10 cellular contexts compared by ENCODE assay signal in genomic region chr11:117456027-117456720, GRCh38.
A peak's percentile ranks its signal among the peaks of the same experiment; 100 is the strongest.
DNase-seq lines count a peak whose midpoint lies in the region; ATAC-seq and TF ChIP-seq lines count a peak whose summit lies in the region.
"Had no signal": no experiment of that assay in that cellular context is flagged by ENCODE, and none has a peak within 500 bp of the region (broad histone marks: within the 10 kb centered on the region; RNA-seq: fewer than 3 reads in every experiment).

No MANE protein-coding gene starts in this region.

- no peak overlapping the region for H3K4me3 Mint-ChIP-seq in activated naive CD4-positive, alpha-beta T cell treated with anti-CD3 and anti-CD28 coated beads, Interleukin-2, amount 10 ng/mL, durations not matched to agents 7 days and 5 days
- H3K4me3 Mint-ChIP-seq: activated naive CD8-positive, alpha-beta T cell treated with anti-CD3 and anti-CD28 coated beads, Interleukin-2, amount 10 ng/mL, durations not matched to agents 7 days and 5 days; effector memory CD8-positive, alpha-beta T cell had no signal

- H3K27me3 ChIP-seq in ovary = no peaks in the 10 kb centered on the region
- H3K27me3 ChIP-seq in heart right ventricle = no peaks in the 10 kb centered on the region
- peaks cover 9% of the 10 kb centered on the region for H3K27me3 ChIP-seq in A673 (replicated peaks; ENCODE audit: insufficient read depth, low read depth, low read length, poor library complexity)

- peaks cover 8 to 11% of the 10 kb centered on the region in 2 donors for H3K9me3 Mint-ChIP-seq in activated naive CD4-positive, alpha-beta T cell treated with anti-CD3 and anti-CD28 coated beads, Interleukin-2, amount 50 U/mL, for 72 hours
- peaks cover 4% of the 10 kb centered on the region for H3K9me3 Mint-ChIP-seq in activated naive CD4-positive, alpha-beta T cell treated with anti-CD3 and anti-CD28 coated beads, Interleukin-2, amount 10 ng/mL, durations not matched to agents 7 days and 5 days

- H3K27me3 Mint-ChIP-seq in activated naive CD4-positive, alpha-beta T cell treated with anti-CD3 and anti-CD28 coated beads, Interleukin-2, amount 10 ng/mL, durations not matched to agents 7 days and 5 days = peaks cover 14% of the 10 kb centered on the region

- peak; percentile 84 to 95 for ATAC-seq in activated naive CD4-positive, alpha-beta T cell treated with anti-CD3 and anti-CD28 coated beads, Interleukin-2, amount 50 U/mL, for 72 hours
- ATAC-seq in GM21737 (IDR thresholded peaks at IDR 0.05; ENCODE audit: unreplicated experiment) = peak; percentile 58
- ATAC-seq in HG03558 (IDR thresholded peaks at IDR 0.05; ENCODE audit: extremely low read depth, unreplicated experiment) = peak; percentile 58
- peak; percentile 88 for ATAC-seq in stimulated activated naive CD8-positive, alpha-beta T cell treated with anti-CD3 and anti-CD28 coated beads, Interleukin-15, Interleukin-2, amounts not matched to agents 100 U/mL and 50 U/mL, for 24 hours
- no peak for ATAC-seq in heart right ventricle
- ATAC-seq: effector memory CD8-positive, alpha-beta T cell had no signal

- BruUV-seq in A673 (replicated peaks; lab: Mats Ljungman, UMichigan) = no TSS peak

- no peak overlapping the region for H3K4me3 ChIP-seq in ovary
- H3K4me3 ChIP-seq in heart right ventricle = no peak overlapping the region
- no peak overlapping the region for H3K4me3 ChIP-seq in A673 (ENCODE audit: low read depth, low read length, poor library complexity, severe bottlenecking)

- TF ChIP-seq POLR2A in ovary (IDR thresholded peaks at IDR 0.05) = no peak

- H3K9me3 ChIP-seq in ovary (peaks cover 0 to 5% of the 10 kb centered on the region in 2 donors), heart right ventricle (peaks cover 0 to 30% (median 9%) of the 10 kb centered on the region in 11 donors), A673 (ENCODE audit: low read depth, low read length, poor library complexity, severe bottlenecking) (no peaks in the 10 kb centered on the region)

- H3K27ac ChIP-seq in ovary (no peak overlapping the region), heart right ventricle (no peak overlapping the region), A673 (ENCODE audit: low read depth, low read length, poor library complexity, severe bottlenecking) (no peak overlapping the region)

- intact Hi-C loops in ovary (cut with DNase I) = loop anchor here in 1 of 4 donors (5.0 kb wide), 1 partner anchor 256 kb away; no protein-coding TSS in a partner anchor
- intact Hi-C loops in heart right ventricle (cut with DNase I) = loop anchor here in 1 of 10 donors (10.0 kb wide), 1 partner anchor 589 kb away; no protein-coding TSS in a partner anchor
- intact Hi-C loops in A673 (cut with micrococcal nuclease; ENCODE audit: unreplicated experiment) = no loop called here

- DNase-seq in activated naive CD4-positive, alpha-beta T cell treated with anti-CD3 and anti-CD28 coated beads, Interleukin-2, amount 50 U/mL, for 72 hours (ENCODE audit: low spot score in 2 of 2) = no peak
- no peak for DNase-seq in activated naive CD4-positive, alpha-beta T cell treated with anti-CD3 and anti-CD28 coated beads, Interleukin-2, amount 10 ng/mL, durations not matched to agents 7 days and 5 days
- peak; percentile 19 for DNase-seq in stimulated activated naive CD8-positive, alpha-beta T cell treated with anti-CD3 and anti-CD28 coated beads, Interleukin-15, Interleukin-2, amounts not matched to agents 100 U/mL and 50 U/mL, for 24 hours
- DNase-seq in ovary = no peak
- no peak for DNase-seq in heart right ventricle
- DNase-seq in A673 (ENCODE audit: low spot score) = no peak
- DNase-seq: activated naive CD8-positive, alpha-beta T cell treated with anti-CD3 and anti-CD28 coated beads, Interleukin-2, amount 10 ng/mL, durations not matched to agents 7 days and 5 days; effector memory CD8-positive, alpha-beta T cell had no signal

- POLR2A ChIA-PET in A673 (lab: Charles Lee; ENCODE audit: low non-redundant PET) = no interaction called here

- peaks cover 9 to 14% of the 10 kb centered on the region in 2 donors for H3K36me3 Mint-ChIP-seq in activated naive CD4-positive, alpha-beta T cell treated with anti-CD3 and anti-CD28 coated beads, Interleukin-2, amount 50 U/mL, for 72 hours
- no peaks in the 10 kb centered on the region for H3K36me3 Mint-ChIP-seq in activated naive CD4-positive, alpha-beta T cell treated with anti-CD3 and anti-CD28 coated beads, Interleukin-2, amount 10 ng/mL, durations not matched to agents 7 days and 5 days

- CTCF ChIA-PET in activated naive CD4-positive, alpha-beta T cell treated with anti-CD3 and anti-CD28 coated beads, Interleukin-2, amount 10 ng/mL, durations not matched to agents 7 days and 5 days (lab: Charles Lee) = interaction anchor here (0.5 to 2.5 kb wide), 3 partner anchors 9 to 1382 kb away, joined by 3 to 6 read pairs (median 3); no protein-coding TSS in a partner anchor
- CTCF ChIA-PET in A673 (lab: Charles Lee) = interaction anchor here (0.7 kb wide), 1 partner anchor 30 kb away, joined by 5 read pairs; no protein-coding TSS in a partner anchor

- no peaks in the 10 kb centered on the region for H3K36me3 ChIP-seq in ovary
- peaks cover 0 to 7% (median 0%) of the 10 kb centered on the region in 9 donors for H3K36me3 ChIP-seq in heart right ventricle
- no peaks in the 10 kb centered on the region for H3K36me3 ChIP-seq in A673 (ENCODE audit: insufficient read depth, low read length, poor library complexity, severe bottlenecking)

- H3K4me1 Mint-ChIP-seq in activated naive CD4-positive, alpha-beta T cell treated with anti-CD3 and anti-CD28 coated beads, Interleukin-2, amount 10 ng/mL, durations not matched to agents 7 days and 5 days = no peaks in the 10 kb centered on the region
- H3K4me1 Mint-ChIP-seq: activated naive CD8-positive, alpha-beta T cell treated with anti-CD3 and anti-CD28 coated beads, Interleukin-2, amount 10 ng/mL, durations not matched to agents 7 days and 5 days had no signal

- no peak for TF ChIP-seq EP300 in ovary (IDR thresholded peaks at IDR 0.05)

- H3K4me1 ChIP-seq in ovary (ENCODE audit: insufficient read depth) (no peaks in the 10 kb centered on the region), heart right ventricle (no peaks in the 10 kb centered on the region), A673 (ENCODE audit: insufficient read depth, low read length, poor library complexity, severe bottlenecking) (no peaks in the 10 kb centered on the region)

- WGBS in ovary, 3 donors = 91 to 94% (median 92%) methylated on average over 7 of the region's 7 CpGs
- WGBS in heart right ventricle, 2 donors = 88 to 91% methylated on average over 7 of the region's 7 CpGs

- H3K27ac Mint-ChIP-seq in activated naive CD4-positive, alpha-beta T cell treated with anti-CD3 and anti-CD28 coated beads, Interleukin-2, amount 50 U/mL, for 72 hours = no peak overlapping the region
- no peak overlapping the region for H3K27ac Mint-ChIP-seq in activated naive CD4-positive, alpha-beta T cell treated with anti-CD3 and anti-CD28 coated beads, Interleukin-2, amount 10 ng/mL, durations not matched to agents 7 days and 5 days
- H3K27ac Mint-ChIP-seq: activated naive CD8-positive, alpha-beta T cell treated with anti-CD3 and anti-CD28 coated beads, Interleukin-2, amount 10 ng/mL, durations not matched to agents 7 days and 5 days; effector memory CD8-positive, alpha-beta T cell had no signal

- no peak for TF ChIP-seq CTCF in ovary (IDR thresholded peaks at IDR 0.05)
- no peak for TF ChIP-seq CTCF in heart right ventricle (IDR thresholded peaks at IDR 0.05)
- no peak for TF ChIP-seq CTCF in A673 (conservative IDR thresholded peaks at IDR 0.05; ENCODE audit: low read depth, low read length)

Comparison
In these comparisons a context has a peak if more than half of its experiments do, and no peak if none do; other contexts are left out.
1. ATAC-seq: peak in activated naive CD4-positive, alpha-beta T cell treated with anti-CD3 and anti-CD28 coated beads, Interleukin-2, amount 50 U/mL, for 72 hours (2 of 2), GM21737 (single experiment), HG03558 (single experiment) and stimulated activated naive CD8-positive, alpha-beta T cell treated with anti-CD3 and anti-CD28 coated beads, Interleukin-15, Interleukin-2, amounts not matched to agents 100 U/mL and 50 U/mL, for 24 hours (single experiment); none in heart right ventricle (0 of 8).